In the genomic region with DNA sequence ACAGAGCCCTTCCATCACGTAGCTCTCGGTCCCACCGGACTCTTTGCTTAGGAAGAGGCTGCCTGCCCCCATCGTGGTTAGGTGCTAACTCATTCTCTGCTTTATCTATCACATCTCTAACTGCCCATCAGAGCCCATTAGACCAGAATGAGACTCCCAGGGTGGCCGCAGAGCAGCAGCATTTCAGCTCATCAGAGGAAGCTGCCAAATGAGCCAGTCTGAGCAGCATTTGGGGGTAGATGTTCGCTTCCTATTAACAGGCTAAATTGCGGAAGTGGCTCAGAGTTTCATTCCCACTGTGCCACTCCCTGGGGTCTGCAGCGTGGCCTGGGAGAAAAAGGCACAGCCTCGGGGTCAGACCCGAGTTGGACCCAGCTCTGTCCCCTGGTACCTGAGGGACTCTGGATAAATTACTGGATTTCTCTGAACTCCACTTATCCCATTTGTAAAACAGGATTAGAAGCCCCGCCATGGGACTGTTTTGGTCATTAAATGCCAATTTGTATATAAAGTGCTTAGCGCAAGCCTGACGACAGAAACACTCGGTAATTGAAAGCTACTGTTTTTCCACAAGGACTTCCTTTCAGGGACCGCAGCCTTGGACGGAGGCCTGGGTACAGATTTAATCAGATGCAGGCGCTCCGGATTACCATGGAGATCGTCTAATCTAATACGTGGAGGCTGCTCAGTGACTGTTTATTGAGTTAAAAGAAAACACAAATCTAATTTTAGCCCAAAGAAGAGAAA, we compare ENCODE assay signal across 8 cellular contexts.
A peak's percentile ranks its signal among the peaks of the same experiment; 100 is the strongest.
DNase-seq lines count a peak whose midpoint lies in the region; ATAC-seq, FAIRE-seq and TF ChIP-seq lines count a peak whose summit lies in the region.

No MANE protein-coding gene starts in this region.

- no peak overlapping the region for H2AK9ac ChIP-seq in IMR-90 (replicated peaks; ENCODE audit: low read depth, low read length, poor library complexity)

- CTCF ChIA-PET in IMR-90 (lab: Yijun Ruan, JAX) = interaction anchor here (1.4 kb wide), 1 partner anchor 16 kb away, joined by 3 read pairs; no protein-coding TSS in a partner anchor

- POLR2A ChIA-PET in IMR-90 (lab: Charles Lee; ENCODE audit: unreplicated experiment) = no interaction called here

- no peak overlapping the region for H2BK120ac ChIP-seq in IMR-90 (ENCODE audit: low read depth, low read length)

- H3K27ac ChIP-seq in IMR-90 (ENCODE audit: insufficient read depth, low read length) = no peak overlapping the region
- H3K27ac ChIP-seq in brain microvascular endothelial cell = no peak overlapping the region
- H3K27ac ChIP-seq in kidney (ENCODE audit: low read depth in 2 of 2, low read length in 2 of 2) = no peak overlapping the region
- no peak overlapping the region for H3K27ac ChIP-seq in transverse colon

- H3K79me1 ChIP-seq in IMR-90 (ENCODE audit: low read depth in 1 of 2, low read length in 2 of 2) = no peaks in the 10 kb centered on the region

- H3K4me1 ChIP-seq in IMR-90 (ENCODE audit: control insufficient read depth, insufficient read depth, low read length) (peaks cover 4% of the 10 kb centered on the region), kidney (ENCODE audit: control insufficient read depth in 1 of 2, insufficient read depth in 1 of 2, low read depth in 1 of 2, low read length in 2 of 2) (peaks cover 0 to 5% of the 10 kb centered on the region in 2 donors), transverse colon (peaks cover 0 to 6% (median 0%) of the 10 kb centered on the region in 4 donors)

- H3K9me3 ChIP-seq in IMR-90 (ENCODE audit: control insufficient read depth, insufficient read depth, low read length) (no peaks in the 10 kb centered on the region), kidney (ENCODE audit: control insufficient read depth in 1 of 2, low read length in 2 of 2) (no peaks in the 10 kb centered on the region), transverse colon (no peaks in the 10 kb centered on the region)

- dilution Hi-C loops in IMR-90 (cut with HindIII; ENCODE audit: low sequenced_read_pairs, unreplicated experiment) = no loop called here

- no peak overlapping the region for H4K91ac ChIP-seq in IMR-90 (ENCODE audit: insufficient read depth, low read depth, low read length)

- TF ChIP-seq RAD21 in IMR-90 (IDR thresholded peaks at IDR 0.05; ENCODE audit: low read length) = no peak

- H4K8ac ChIP-seq in IMR-90 (ENCODE audit: low read depth in 2 of 2, low read length in 2 of 2) = no peak overlapping the region

- no peak overlapping the region for H3K4ac ChIP-seq in IMR-90 (ENCODE audit: low read depth, low read length)

- no peak overlapping the region for H3K23ac ChIP-seq in IMR-90 (ENCODE audit: low read depth, low read length)

- H3K36me3 ChIP-seq in IMR-90 (ENCODE audit: control insufficient read depth, insufficient read depth, low read length) (peaks cover 4% of the 10 kb centered on the region; the same call in 1 of the 2 replicates), brain microvascular endothelial cell (replicated peaks) (peaks cover 2% of the 10 kb centered on the region), kidney (ENCODE audit: control insufficient read depth in 1 of 2, insufficient read depth in 2 of 2, low read length in 2 of 2) (peaks cover 0 to 3% of the 10 kb centered on the region in 2 donors), transverse colon (no peaks in the 10 kb centered on the region)

- intact Hi-C loops in IMR-90 (cut with micrococcal nuclease) (no loop called here), kidney (cut with DNase I) (no loop called here), transverse colon (cut with DNase I; ENCODE audit: low total_unique reads) (no loop called here)

- H3K4me3 ChIP-seq in IMR-90 (ENCODE audit: insufficient read depth, low read depth, low read length) (no peak overlapping the region), brain microvascular endothelial cell (ENCODE audit: low read depth, low read length) (no peak overlapping the region), kidney (ENCODE audit: low read length in 2 of 2) (no peak overlapping the region), transverse colon (no peak overlapping the region)

- FAIRE-seq in kidney (lab: Jason Lieb, UNC) = no peak

- TF ChIP-seq CTCF in IMR-90 (conservative IDR thresholded peaks at IDR 0.05; ENCODE audit: low read depth, low read length) (no peak), brain microvascular endothelial cell (IDR thresholded peaks at IDR 0.05; ENCODE audit: low read depth, low read length, missing control alignments) (no peak), kidney (IDR thresholded peaks at IDR 0.05; ENCODE audit: borderline replicate concordance, extremely low read depth, insufficient read depth) (no peak), transverse colon (IDR thresholded peaks at IDR 0.05) (no peak)

- H3K14ac ChIP-seq in IMR-90 (replicated peaks; ENCODE audit: low read depth, low read length) = no peak overlapping the region

- no peak overlapping the region for H3K4me2 ChIP-seq in IMR-90 (ENCODE audit: low read depth, low read length)

- H4K5ac ChIP-seq in IMR-90 (ENCODE audit: low read depth, low read length) = no peak overlapping the region

- DNase-seq in Ammon's horn (ENCODE audit: low spot score) = peak; percentile 87
- peak; percentile 52 for DNase-seq in IMR-90
- peak; percentile 77 for DNase-seq in brain microvascular endothelial cell
- DNase-seq in mesenteric fat pad (ENCODE audit: low spot score) = peak; percentile 64
- no peak for DNase-seq in HuH-7.5 (ENCODE audit: low spot score)
- no peak for DNase-seq in kidney
- no peak for DNase-seq in stimulated activated CD4-positive, alpha-beta T cell treated with anti-CD3 and anti-CD28 coated beads, Interleukin-2, amount 100 ng/mL, for 24 hours
- no peak for DNase-seq in transverse colon

- H3K56ac ChIP-seq in IMR-90 (ENCODE audit: extremely low read depth, insufficient read depth, low read length) = no peak overlapping the region

- no peak overlapping the region for H2BK20ac ChIP-seq in IMR-90 (ENCODE audit: low read depth, low read length)

- H3K9me1 ChIP-seq in IMR-90 (ENCODE audit: insufficient read depth, low read length) = no peaks in the 10 kb centered on the region

- no peak overlapping the region for H2BK5ac ChIP-seq in IMR-90 (ENCODE audit: low read depth, low read length, poor library complexity, severe bottlenecking)

- H4K20me1 ChIP-seq in IMR-90 (ENCODE audit: insufficient read depth, low read length) = no peaks in the 10 kb centered on the region

- peak; percentile 73 for ATAC-seq in IMR-90 (ENCODE audit: low read depth)

- H3K18ac ChIP-seq in IMR-90 (ENCODE audit: low read depth, low read length) = no peak overlapping the region

- in situ Hi-C loops in IMR-90 (cut with MboI; ENCODE audit: low sequenced_read_pairs) = no loop called here
- in situ Hi-C loops in brain microvascular endothelial cell (cut with HindIII; ENCODE audit: low pct_ligation_motif_present, low sequenced_read_pairs) = no loop called here
- in situ Hi-C loops in transverse colon (cut with MboI; ENCODE audit: low pct_ligation_motif_present in 1 of 4, low pct_unique_long_range_greater_than_20kb in 1 of 4, low sequenced_read_pairs in 3 of 4) = no loop called here

- no peak overlapping the region for H2AFZ ChIP-seq in IMR-90 (replicated peaks; ENCODE audit: low read length, poor library complexity)

- H2AK5ac ChIP-seq in IMR-90 (ENCODE audit: low read depth, low read length) = no peak overlapping the region

- peaks cover 3% of the 10 kb centered on the region; the same call in 1 of the 2 replicates for H3K27me3 ChIP-seq in IMR-90 (ENCODE audit: control insufficient read depth, insufficient read depth, low read length)
- no peaks in the 10 kb centered on the region for H3K27me3 ChIP-seq in brain microvascular endothelial cell (replicated peaks)
- no peaks in the 10 kb centered on the region for H3K27me3 ChIP-seq in transverse colon

- no TSS peak for BruUV-seq in IMR-90 (replicated peaks; lab: Mats Ljungman, UMichigan)

- TF ChIP-seq EP300 in transverse colon (IDR thresholded peaks at IDR 0.05; ENCODE audit: low read depth) = no peak

- TF ChIP-seq POLR2A in IMR-90 (IDR thresholded peaks at IDR 0.05; ENCODE audit: low read depth, low read length) (no peak), transverse colon (IDR thresholded peaks at IDR 0.05) (no peak)

- 26% methylated on average over 6 of the region's 20 CpGs; no CpG with 5 or more reads in 1 of the 2 experiments for WGBS in IMR-90 (ENCODE audit: extremely low coverage in 2 of 2, insufficient read length in 1 of 2), 2 experiments
- WGBS in transverse colon (ENCODE audit: low coverage in 1 of 2), 2 donors = 18 to 48% methylated on average over 5 to 20 of the region's 20 CpGs

- no peak overlapping the region for H2BK15ac ChIP-seq in IMR-90 (ENCODE audit: low read depth, low read length)

- H3K9ac ChIP-seq in IMR-90 (ENCODE audit: low read depth, low read length) (no peak overlapping the region), kidney (ENCODE audit: low read length in 2 of 2) (no peak overlapping the region)

TF ChIP-seq in IMR-90, 13 proteins besides CTCF, POLR2A, EP300 and RAD21 (continues in another document):
- TF ChIP-seq MAFK (IDR thresholded peaks at IDR 0.05; ENCODE audit: low read depth, low read length) (no peak), FOS (IDR thresholded peaks at IDR 0.05; ENCODE audit: low read depth, low read length) (no peak), SMC3 (IDR thresholded peaks at IDR 0.05; ENCODE audit: low read depth, low read length) (no peak), RCOR1 (IDR thresholded peaks at IDR 0.05; ENCODE audit: insufficient replicate concordance, low read length) (no peak), CHD1 (IDR thresholded peaks at IDR 0.05; ENCODE audit: low read depth, low read length) (no peak), MXI1 (IDR thresholded peaks at IDR 0.05; ENCODE audit: borderline replicate concordance, low read depth, low read length) (no peak), MAZ (IDR thresholded peaks at IDR 0.05; ENCODE audit: borderline replicate concordance, low read depth, low read length) (no peak)
- TF ChIP-seq, protein P1, sequence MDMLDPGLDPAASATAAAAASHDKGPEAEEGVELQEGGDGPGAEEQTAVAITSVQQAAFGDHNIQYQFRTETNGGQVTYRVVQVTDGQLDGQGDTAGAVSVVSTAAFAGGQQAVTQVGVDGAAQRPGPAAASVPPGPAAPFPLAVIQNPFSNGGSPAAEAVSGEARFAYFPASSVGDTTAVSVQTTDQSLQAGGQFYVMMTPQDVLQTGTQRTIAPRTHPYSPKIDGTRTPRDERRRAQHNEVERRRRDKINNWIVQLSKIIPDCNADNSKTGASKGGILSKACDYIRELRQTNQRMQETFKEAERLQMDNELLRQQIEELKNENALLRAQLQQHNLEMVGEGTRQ (IDR thresholded peaks at IDR 0.05; ENCODE audit: low read depth, low read length) = no peak
- TF ChIP-seq, protein P2, sequence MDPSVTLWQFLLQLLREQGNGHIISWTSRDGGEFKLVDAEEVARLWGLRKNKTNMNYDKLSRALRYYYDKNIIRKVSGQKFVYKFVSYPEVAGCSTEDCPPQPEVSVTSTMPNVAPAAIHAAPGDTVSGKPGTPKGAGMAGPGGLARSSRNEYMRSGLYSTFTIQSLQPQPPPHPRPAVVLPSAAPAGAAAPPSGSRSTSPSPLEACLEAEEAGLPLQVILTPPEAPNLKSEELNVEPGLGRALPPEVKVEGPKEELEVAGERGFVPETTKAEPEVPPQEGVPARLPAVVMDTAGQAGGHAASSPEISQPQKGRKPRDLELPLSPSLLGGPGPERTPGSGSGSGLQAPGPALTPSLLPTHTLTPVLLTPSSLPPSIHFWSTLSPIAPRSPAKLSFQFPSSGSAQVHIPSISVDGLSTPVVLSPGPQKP (IDR thresholded peaks at IDR 0.05; ENCODE audit: borderline replicate concordance, low read depth, low read length) = no peak

Comparison
In these comparisons a context has a peak if more than half of its experiments do, and no peak if none do; other contexts are left out.
1. DNase-seq: peak in Ammon's horn (single experiment), IMR-90 (single experiment), brain microvascular endothelial cell (single experiment) and mesenteric fat pad (single experiment); none in HuH-7.5 (single experiment), kidney (single experiment), stimulated activated CD4-positive, alpha-beta T cell treated with anti-CD3 and anti-CD28 coated beads, Interleukin-2, amount 100 ng/mL, for 24 hours (0 of 2) and transverse colon (single experiment).